ENCODE assay signal across 2 cellular contexts in genomic region chr11:47858169-47858543, GRCh38.
TF ChIP-seq lines count a peak whose summit lies in the region.

No MANE protein-coding gene starts in this region.

TF ChIP-seq in liver, 16 proteins besides CTCF, POLR2A, EP300 and RAD21:
- TF ChIP-seq JUND (IDR thresholded peaks at IDR 0.05) (no peak), NR2F2 (IDR thresholded peaks at IDR 0.05) (peak; percentile 21), FOXA1 (IDR thresholded peaks at IDR 0.05) (no peak)

TF ChIP-seq in HepG2, 621 proteins besides CTCF, POLR2A, EP300 and RAD21:
- TF ChIP-seq CBFB (CRISPR knock-in tag; IDR thresholded peaks at IDR 0.05) (no peak), ZNF589 (CRISPR knock-in tag; conservative IDR thresholded peaks at IDR 0.05) (no peak), MYPOP (CRISPR knock-in tag; IDR thresholded peaks at IDR 0.05) (no peak), RXRB (CRISPR knock-in tag; IDR thresholded peaks at IDR 0.05; ENCODE audit: borderline replicate concordance) (no peak), ATF4 (CRISPR knock-in tag; IDR thresholded peaks at IDR 0.05) (no peak)
